ENCODE assay signal across 26 cellular contexts in genomic region chr10:70981171-70981836, GRCh38.
"Had no signal": no experiment of that assay in that cellular context is flagged by ENCODE, and none has a peak within 500 bp of the region (broad histone marks: within the 10 kb centered on the region; RNA-seq: fewer than 3 reads in every experiment).

No MANE protein-coding gene starts in this region.

- DNase-seq: activated CD4-positive, alpha-beta T cell treated with anti-CD3 and anti-CD28 coated beads, Interleukin-2, amount 10 ng/mL, durations not matched to agents 7 days and 5 days; activated CD4-positive, CD25-positive, alpha-beta regulatory T cell treated with anti-CD3 and anti-CD28 coated beads, Interleukin-2, amount 50 U/mL, for 72 hours; activated naive CD4-positive, alpha-beta T cell; activated T-cell treated with anti-CD3 and anti-CD28 coated beads, Interleukin-2, amount 50 U/mL, for 24 hours; adrenal gland; endodermal cell; heart right ventricle; left colon; mesendoderm; naive B cell; pancreas; stimulated activated CD4-positive, alpha-beta T cell treated with anti-CD3 and anti-CD28 coated beads, Interleukin-12 subunit alpha, Interleukin-12 subunit beta, amount 100 ng/mL, for 4 hours; stimulated activated CD4-positive, alpha-beta T cell treated with anti-CD3 and anti-CD28 coated beads, Interleukin-4, amount 100 ng/mL, for 4 hours; stimulated activated naive CD8-positive, alpha-beta T cell treated with anti-CD3 and anti-CD28 coated beads, Interleukin-15, amount 100 ng/mL, for 72 hours; T-cell; tibial artery; WERI-Rb-1 had no signal

- H3K36me3 ChIP-seq: adrenal gland, heart right ventricle, neutrophil, pancreas, tibial artery, WERI-Rb-1 had no signal

- H3K4me1 ChIP-seq: adrenal gland, heart right ventricle, pancreas, tibial artery had no signal

- H3K27me3 Mint-ChIP-seq: activated CD4-positive, alpha-beta T cell treated with anti-CD3 and anti-CD28 coated beads, Interleukin-2, amount 10 ng/mL, durations not matched to agents 7 days and 5 days had no signal

- H3K9me3 Mint-ChIP-seq: activated CD4-positive, alpha-beta T cell treated with anti-CD3 and anti-CD28 coated beads, Interleukin-2, amount 10 ng/mL, durations not matched to agents 7 days and 5 days; activated T-cell treated with anti-CD3 and anti-CD28 coated beads, Interleukin-2, amount 50 U/mL, for 24 hours; activated T-helper 2 cell treated with anti-CD3 and anti-CD28 coated beads, Interferon-gamma antibody, Interleukin-2, Interleukin-4, amounts not matched to agents 10 μg/mL and 5 μg/mL and 100 μg/mL, durations not matched to agents 14 hours and 24 hours and 36 hours; stimulated activated naive CD8-positive, alpha-beta T cell treated with anti-CD3 and anti-CD28 coated beads, Interleukin-15, amount 100 ng/mL, for 72 hours; T-cell; T-helper 2 cell treated with Interferon-gamma antibody and Interleukin-4, amounts not matched to agents 5 μg/mL and 100 μg/mL, for 36 hours had no signal

- H3K4me3 ChIP-seq: adrenal gland, coronary artery, heart right ventricle, pancreas, tibial artery had no signal

- FAIRE-seq: astrocyte, keratinocyte, pancreas, TTC549 had no signal

- H3K27me3 ChIP-seq: adrenal gland, neutrophil, pancreas had no signal

- H3K9me3 ChIP-seq: adrenal gland, neutrophil, pancreas had no signal

- H3K36me3 Mint-ChIP-seq: activated naive CD8-positive, alpha-beta T cell; naive B cell; T-cell had no signal

- ATAC-seq: heart right ventricle; left colon; pancreas; right cardiac atrium; stimulated activated naive CD8-positive, alpha-beta T cell treated with anti-CD3 and anti-CD28 coated beads, Interleukin-15, amount 100 ng/mL, for 72 hours; T-cell had no signal

- H3K27ac Mint-ChIP-seq: activated naive CD8-positive, alpha-beta T cell; activated T-cell treated with anti-CD3 and anti-CD28 coated beads, Interleukin-2, amount 50 U/mL, for 24 hours; activated T-helper 2 cell treated with anti-CD3 and anti-CD28 coated beads, Interferon-gamma antibody, Interleukin-2, Interleukin-4, amounts not matched to agents 10 μg/mL and 5 μg/mL and 100 μg/mL, durations not matched to agents 14 hours and 24 hours and 36 hours; endodermal cell; T-helper 2 cell treated with Interferon-gamma antibody and Interleukin-4, amounts not matched to agents 5 μg/mL and 100 μg/mL, for 36 hours had no signal

- H3K27ac ChIP-seq: adrenal gland, coronary artery, neutrophil, pancreas, tibial artery, WERI-Rb-1 had no signal

- H3K4me3 Mint-ChIP-seq: activated CD4-positive, alpha-beta T cell treated with anti-CD3 and anti-CD28 coated beads, Interleukin-2, amount 10 ng/mL, durations not matched to agents 7 days and 5 days; activated naive CD8-positive, alpha-beta T cell; activated T-cell treated with anti-CD3 and anti-CD28 coated beads, Interleukin-2, amount 50 U/mL, for 24 hours; endodermal cell; stimulated activated naive CD8-positive, alpha-beta T cell treated with anti-CD3 and anti-CD28 coated beads, Interleukin-15, amount 100 ng/mL, for 72 hours; T-helper 2 cell treated with Interferon-gamma antibody and Interleukin-4, amounts not matched to agents 5 μg/mL and 100 μg/mL, for 36 hours had no signal
